8 cellular contexts compared by ENCODE assay signal in the genomic region with DNA sequence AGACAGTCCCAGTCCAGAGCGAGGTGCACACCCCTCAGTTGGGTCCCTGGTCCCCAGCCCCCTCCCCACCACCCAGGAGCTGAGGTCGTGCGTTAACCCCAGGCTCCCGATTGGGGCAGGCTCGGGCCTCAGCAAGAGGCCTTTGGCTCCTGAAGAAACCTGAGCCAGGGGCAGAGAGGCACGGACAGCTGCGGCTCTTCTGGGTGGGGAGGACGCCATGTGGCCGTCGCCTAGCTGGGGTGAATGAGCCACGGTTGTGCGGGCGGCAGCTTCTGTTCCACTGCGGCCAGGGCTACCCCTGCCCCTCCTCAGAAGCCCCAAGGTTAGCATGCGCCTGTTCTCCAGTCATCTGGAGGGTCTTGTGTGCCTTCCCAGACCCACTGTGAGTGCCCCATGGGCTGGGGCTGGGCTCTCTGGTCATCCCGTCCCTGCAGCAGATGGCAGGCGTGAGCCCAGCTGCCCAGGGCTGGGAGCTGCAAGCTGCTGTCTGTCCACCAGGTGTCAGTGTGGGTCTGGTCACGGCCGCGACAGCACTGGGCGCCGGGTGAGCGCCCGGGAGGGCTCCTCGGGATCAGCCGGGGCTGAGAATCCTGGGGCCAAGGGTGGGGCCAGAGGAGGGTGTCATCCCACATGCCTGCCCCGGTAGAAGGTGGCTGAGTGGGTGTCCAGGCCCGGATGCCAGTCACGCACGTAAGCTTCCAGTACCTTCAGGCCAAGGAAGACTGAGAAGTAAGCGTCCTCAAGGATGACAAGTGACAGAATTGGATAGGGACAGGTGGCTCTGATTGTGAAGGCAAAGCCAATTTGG. TPM values are rescaled to one million over a fixed set of nuclear protein-coding genes. Genes with fewer than 3 reads are reported as not detected.
DNase-seq lines count a peak whose midpoint lies in the region; ATAC-seq, FAIRE-seq and TF ChIP-seq lines count a peak whose summit lies in the region.

No MANE protein-coding gene starts in this region.

- H3K4me3 Mint-ChIP-seq in activated naive CD4-positive, alpha-beta T cell treated with anti-CD3 and anti-CD28 coated beads for 36 hours, result no peak overlapping the region
- H3K4me3 Mint-ChIP-seq in progenitor cell of endocrine pancreas (ENCODE audit: low read depth), result no peak overlapping the region

- CTCF ChIA-PET in activated naive CD4-positive, alpha-beta T cell treated with anti-CD3 and anti-CD28 coated beads for 36 hours (lab: Charles Lee), result interaction anchor here (0.6 to 3.7 kb wide), 28 partner anchors 11 to 597 kb away, joined by 3 to 49 read pairs (median 4); partner anchors contain the start of gene DUSP9

- ATAC-seq in HG03432 (IDR thresholded peaks at IDR 0.05; ENCODE audit: unreplicated experiment), result peak; percentile 74
- peak; percentile 87 for ATAC-seq in Right ventricle myocardium inferior

- DNase-seq in ACHN, result peak; percentile 54
- DNase-seq in GM18507 (ENCODE audit: extremely low spot score, insufficient read length, low read depth), result peak; percentile 43
- peak; percentile 68 for DNase-seq in SK-MEL-5 (ENCODE audit: low read depth, low spot score)
- DNase-seq in activated naive CD4-positive, alpha-beta T cell treated with anti-CD3 and anti-CD28 coated beads for 36 hours, result peak; percentile 71
- peak; percentile 79 for DNase-seq in Right ventricle myocardium inferior (ENCODE audit: missing footprints)
- peak; percentile 64 for DNase-seq in progenitor cell of endocrine pancreas (ENCODE audit: low spot score, unreplicated experiment)
- DNase-seq in OCI-M2 (lab: John Stamatoyannopoulos, UW; ENCODE audit: unreplicated experiment), result no peak

- no peaks in the 10 kb centered on the region for H3K27me3 Mint-ChIP-seq in activated naive CD4-positive, alpha-beta T cell treated with anti-CD3 and anti-CD28 coated beads for 36 hours (ENCODE audit: low read depth)
- peaks cover 3% of the 10 kb centered on the region for H3K27me3 Mint-ChIP-seq in progenitor cell of endocrine pancreas

- peak; percentile 68 for FAIRE-seq in GM18507 (lab: Jason Lieb, UNC)

- H3K27ac Mint-ChIP-seq in activated naive CD4-positive, alpha-beta T cell treated with anti-CD3 and anti-CD28 coated beads for 36 hours, result no peak overlapping the region
- no peak overlapping the region for H3K27ac Mint-ChIP-seq in progenitor cell of endocrine pancreas

- TF ChIP-seq CTCF in progenitor cell of endocrine pancreas (IDR thresholded peaks at IDR 0.05; ENCODE audit: unreplicated experiment), result peak; percentile 79

- no peaks in the 10 kb centered on the region for H3K9me3 Mint-ChIP-seq in activated naive CD4-positive, alpha-beta T cell treated with anti-CD3 and anti-CD28 coated beads for 36 hours
- no peaks in the 10 kb centered on the region for H3K9me3 Mint-ChIP-seq in progenitor cell of endocrine pancreas (ENCODE audit: low read depth)

- in situ Hi-C loops in ACHN (cut with HindIII; ENCODE audit: low pct_ligation_motif_present, low pct_unique_long_range_greater_than_20kb, low sequenced_read_pairs) (no loop called here), SK-MEL-5 (cut with HindIII; ENCODE audit: low pct_unique_long_range_greater_than_20kb, low sequenced_read_pairs) (no loop called here)

- H3K4me1 Mint-ChIP-seq in activated naive CD4-positive, alpha-beta T cell treated with anti-CD3 and anti-CD28 coated beads for 36 hours (ENCODE audit: low read depth), result no peaks in the 10 kb centered on the region
- no peaks in the 10 kb centered on the region for H3K4me1 Mint-ChIP-seq in progenitor cell of endocrine pancreas (ENCODE audit: low read depth)

- intact Hi-C loops in activated naive CD4-positive, alpha-beta T cell treated with anti-CD3 and anti-CD28 coated beads for 36 hours (cut with micrococcal nuclease), result loop anchor here (1.0 to 2.0 kb wide), 2 partner anchors 110 to 129 kb away; no protein-coding TSS in a partner anchor
- intact Hi-C loops in Right ventricle myocardium inferior (cut with DNase I), result no loop called here

- H3K36me3 Mint-ChIP-seq in activated naive CD4-positive, alpha-beta T cell treated with anti-CD3 and anti-CD28 coated beads for 36 hours (ENCODE audit: low read depth), result no peaks in the 10 kb centered on the region
- H3K36me3 Mint-ChIP-seq in progenitor cell of endocrine pancreas (ENCODE audit: insufficient read depth), result no peaks in the 10 kb centered on the region

RNA-seq across cellular contexts. Expression of gene ATP2B3, which starts 21.9 kb away (rescaled TPM):
- total RNA-seq in SK-MEL-5 (2014; rRNA removed; shearing (Covaris generic)), result 0.05 TPM in 1 of 2 replicates, not detected in the other
- polyA plus RNA-seq in SK-MEL-5 (2015; cell fraction: cytosol; rRNA removed), result not detected in 2 replicates
- 0.22 TPM in 1 of 2 replicates, not detected in the other for polyA plus RNA-seq in SK-MEL-5 (2015; cell fraction: nucleus; rRNA removed)
- total RNA-seq in activated naive CD4-positive, alpha-beta T cell treated with anti-CD3 and anti-CD28 coated beads for 36 hours, result not detected
- total RNA-seq in Right ventricle myocardium inferior, result not detected
- total RNA-seq in progenitor cell of endocrine pancreas, result 0.11 and 0.60 TPM in 2 replicates

RNA-seq across cellular contexts. Expression of gene BGN, which starts 44.6 kb away (rescaled TPM):
- not detected in 2 replicates for total RNA-seq in SK-MEL-5 (2014; rRNA removed; shearing (Covaris generic))
- polyA plus RNA-seq in SK-MEL-5 (2015; cell fraction: cytosol; rRNA removed), result not detected in 2 replicates
- not detected in 2 replicates for polyA plus RNA-seq in SK-MEL-5 (2015; cell fraction: nucleus; rRNA removed)
- total RNA-seq in activated naive CD4-positive, alpha-beta T cell treated with anti-CD3 and anti-CD28 coated beads for 36 hours, result not detected
- total RNA-seq in Right ventricle myocardium inferior (42.2 TPM), progenitor cell of endocrine pancreas (0.98 and 1.1 TPM in 2 replicates)

RNA-seq across cellular contexts. Expression of gene CCNQ, which starts 59.6 kb away (rescaled TPM):
- 44.4 and 45.2 TPM in 2 replicates for total RNA-seq in SK-MEL-5 (2014; rRNA removed; shearing (Covaris generic))
- 38.0 and 43.2 TPM in 2 replicates for polyA plus RNA-seq in SK-MEL-5 (2015; cell fraction: cytosol; rRNA removed)
- 11.3 and 16.7 TPM in 2 replicates for polyA plus RNA-seq in SK-MEL-5 (2015; cell fraction: nucleus; rRNA removed)
- total RNA-seq in activated naive CD4-positive, alpha-beta T cell treated with anti-CD3 and anti-CD28 coated beads for 36 hours, result 10 to 100 TPM; 13.4 to 15.1 TPM
- total RNA-seq in Right ventricle myocardium inferior, result 42.6 TPM
- 19.1 and 19.2 TPM in 2 replicates for total RNA-seq in progenitor cell of endocrine pancreas

Comparison
In these comparisons a context has a peak if more than half of its experiments do, and no peak if none do; other contexts are left out.
1. RNA of gene BGN, which starts 44.6 kb away (total RNA-seq): 42.2 TPM in Right ventricle myocardium inferior (single experiment); 0.98 to 1.1 TPM in progenitor cell of endocrine pancreas, not detected in activated naive CD4-positive, alpha-beta T cell treated with anti-CD3 and anti-CD28 coated beads for 36 hours and not detected in SK-MEL-5; every median in the first group is over 10 times any median in the second.